1 cellular context compared by ENCODE assay signal in genomic region chr3:152376351-152377183, GRCh38.
TF ChIP-seq lines count a peak whose summit lies in the region.

No MANE protein-coding gene starts in this region.

TF ChIP-seq in K562, 482 proteins besides CTCF, POLR2A, EP300 and RAD21 (continued from another document and continues in another):
- TF ChIP-seq BHLHE40 (IDR thresholded peaks at IDR 0.05; ENCODE audit: low read length): peak; percentile 92
- TF ChIP-seq CBX2 (IDR thresholded peaks at IDR 0.05; ENCODE audit: insufficient read depth, low read length, poor library complexity, severe bottlenecking): no peak
- TF ChIP-seq, protein P1, sequence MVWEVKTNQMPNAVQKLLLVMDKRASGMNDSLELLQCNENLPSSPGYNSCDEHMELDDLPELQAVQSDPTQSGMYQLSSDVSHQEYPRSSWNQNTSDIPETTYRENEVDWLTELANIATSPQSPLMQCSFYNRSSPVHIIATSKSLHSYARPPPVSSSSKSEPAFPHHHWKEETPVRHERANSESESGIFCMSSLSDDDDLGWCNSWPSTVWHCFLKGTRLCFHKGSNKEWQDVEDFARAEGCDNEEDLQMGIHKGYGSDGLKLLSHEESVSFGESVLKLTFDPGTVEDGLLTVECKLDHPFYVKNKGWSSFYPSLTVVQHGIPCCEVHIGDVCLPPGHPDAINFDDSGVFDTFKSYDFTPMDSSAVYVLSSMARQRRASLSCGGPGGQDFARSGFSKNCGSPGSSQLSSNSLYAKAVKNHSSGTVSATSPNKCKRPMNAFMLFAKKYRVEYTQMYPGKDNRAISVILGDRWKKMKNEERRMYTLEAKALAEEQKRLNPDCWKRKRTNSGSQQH (CRISPR knock-in tag; IDR thresholded peaks at IDR 0.05): no peak
- no peak for TF ChIP-seq JUNB (CRISPR knock-in tag; conservative IDR thresholded peaks at IDR 0.05)
- TF ChIP-seq NONO (IDR thresholded peaks at IDR 0.05; ENCODE audit: low read depth in 2 of 2, low read length in 1 of 2): no peak
- peak; percentile 74 for TF ChIP-seq NFE2 (IDR thresholded peaks at IDR 0.05; ENCODE audit: low read depth)
- peak; percentile 53; the same call in 1 of the 2 replicates for TF ChIP-seq MYC (IDR thresholded peaks at IDR 0.05; ENCODE audit: low read depth, low read length)
- no peak for TF ChIP-seq MYC (CRISPR knock-in tag; IDR thresholded peaks at IDR 0.05; ENCODE audit: borderline replicate concordance, low read depth)
- TF ChIP-seq RCOR1 (IDR thresholded peaks at IDR 0.05; ENCODE audit: borderline replicate concordance in 1 of 2, low read depth in 2 of 2, low read length in 2 of 2): no peak
- no peak for TF ChIP-seq PHF20 (IDR thresholded peaks at IDR 0.05; ENCODE audit: partially characterized antibody)
- no peak for TF ChIP-seq TAF7 (tag; IDR thresholded peaks at IDR 0.05)
- TF ChIP-seq PTTG1 (tag; IDR thresholded peaks at IDR 0.05; ENCODE audit: low read depth): no peak
- no peak for TF ChIP-seq KLF1 (tag; IDR thresholded peaks at IDR 0.05)
- TF ChIP-seq PHTF2 (CRISPR knock-in tag; IDR thresholded peaks at IDR 0.05): no peak
- no peak for TF ChIP-seq ZNF778 (CRISPR knock-in tag; IDR thresholded peaks at IDR 0.05)
- TF ChIP-seq SRSF7 (optimal IDR thresholded peaks at IDR 0.05; ENCODE audit: low read depth, low read length): no peak
- no peak for TF ChIP-seq ZNF75A (CRISPR knock-in tag; IDR thresholded peaks at IDR 0.05)
- TF ChIP-seq ZFX (CRISPR knock-in tag; IDR thresholded peaks at IDR 0.05): no peak
- TF ChIP-seq PYGO2 (tag; IDR thresholded peaks at IDR 0.05): no peak
- no peak for TF ChIP-seq ZNF274 (IDR thresholded peaks at IDR 0.05; ENCODE audit: borderline replicate concordance, low read depth, low read length)
- no peak for TF ChIP-seq ATF2 (CRISPR knock-in tag; IDR thresholded peaks at IDR 0.05)
- TF ChIP-seq HEY1 (CRISPR knock-in tag; IDR thresholded peaks at IDR 0.05; ENCODE audit: borderline replicate concordance): no peak
- no peak for TF ChIP-seq ZNF717 (CRISPR knock-in tag; IDR thresholded peaks at IDR 0.05)
- TF ChIP-seq AFF1 (IDR thresholded peaks at IDR 0.05; ENCODE audit: low read depth in 1 of 2, partially characterized antibody in 2 of 2): peak; percentile 41 to 62
- TF ChIP-seq TARDBP (IDR thresholded peaks at IDR 0.05): no peak
- no peak for TF ChIP-seq FOXA1 (IDR thresholded peaks at IDR 0.05; ENCODE audit: borderline replicate concordance)
- TF ChIP-seq, protein P2, sequence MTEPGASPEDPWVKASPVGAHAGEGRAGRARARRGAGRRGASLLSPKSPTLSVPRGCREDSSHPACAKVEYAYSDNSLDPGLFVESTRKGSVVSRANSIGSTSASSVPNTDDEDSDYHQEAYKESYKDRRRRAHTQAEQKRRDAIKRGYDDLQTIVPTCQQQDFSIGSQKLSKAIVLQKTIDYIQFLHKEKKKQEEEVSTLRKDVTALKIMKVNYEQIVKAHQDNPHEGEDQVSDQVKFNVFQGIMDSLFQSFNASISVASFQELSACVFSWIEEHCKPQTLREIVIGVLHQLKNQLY (CRISPR knock-in tag; conservative IDR thresholded peaks at IDR 0.05): no peak
- TF ChIP-seq FOXK1 (CRISPR knock-in tag; IDR thresholded peaks at IDR 0.05; ENCODE audit: borderline replicate concordance): no peak
- TF ChIP-seq ZNF407 (IDR thresholded peaks at IDR 0.05; ENCODE audit: low read depth): no peak
- TF ChIP-seq ZNF699 (CRISPR knock-in tag; IDR thresholded peaks at IDR 0.05; ENCODE audit: insufficient replicate concordance): no peak
- TF ChIP-seq LARP7 (IDR thresholded peaks at IDR 0.05): no peak
- TF ChIP-seq SMC3 (conservative IDR thresholded peaks at IDR 0.05; ENCODE audit: insufficient read depth, low read depth, low read length): no peak
- no peak for TF ChIP-seq ZNF41 (CRISPR knock-in tag; conservative IDR thresholded peaks at IDR 0.05)
- no peak for TF ChIP-seq ATF1 (CRISPR knock-in tag; IDR thresholded peaks at IDR 0.05)
- TF ChIP-seq ATF1 (tag; IDR thresholded peaks at IDR 0.05): peak; percentile 21; the same call in 1 of the 2 replicates
- TF ChIP-seq PCBP2 (IDR thresholded peaks at IDR 0.05; ENCODE audit: low read depth, low read length, poor library complexity, severe bottlenecking): no peak
- TF ChIP-seq RBM17 (IDR thresholded peaks at IDR 0.05; ENCODE audit: borderline replicate concordance, low read depth, low read length): no peak
- no peak for TF ChIP-seq IRF2 (CRISPR knock-in tag; IDR thresholded peaks at IDR 0.05)
- TF ChIP-seq BCOR (IDR thresholded peaks at IDR 0.05): no peak
- TF ChIP-seq ZNF316 (IDR thresholded peaks at IDR 0.05): peak; percentile 88
- TF ChIP-seq, protein P3, sequence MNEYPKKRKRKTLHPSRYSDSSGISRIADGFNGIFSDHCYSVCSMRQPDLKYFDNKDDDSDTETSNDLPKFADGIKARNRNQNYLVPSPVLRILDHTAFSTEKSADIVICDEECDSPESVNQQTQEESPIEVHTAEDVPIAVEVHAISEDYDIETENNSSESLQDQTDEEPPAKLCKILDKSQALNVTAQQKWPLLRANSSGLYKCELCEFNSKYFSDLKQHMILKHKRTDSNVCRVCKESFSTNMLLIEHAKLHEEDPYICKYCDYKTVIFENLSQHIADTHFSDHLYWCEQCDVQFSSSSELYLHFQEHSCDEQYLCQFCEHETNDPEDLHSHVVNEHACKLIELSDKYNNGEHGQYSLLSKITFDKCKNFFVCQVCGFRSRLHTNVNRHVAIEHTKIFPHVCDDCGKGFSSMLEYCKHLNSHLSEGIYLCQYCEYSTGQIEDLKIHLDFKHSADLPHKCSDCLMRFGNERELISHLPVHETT (CRISPR knock-in tag; conservative IDR thresholded peaks at IDR 0.05 in 1 of 2, IDR thresholded peaks at IDR 0.05 in 1 of 2): no peak
